ENCODE assay signal across 8 cellular contexts in genomic region chr17:57422574-57423164, GRCh38.
DNase-seq lines count a peak whose midpoint lies in the region; ATAC-seq and TF ChIP-seq lines count a peak whose summit lies in the region.

No MANE protein-coding gene starts in this region.

- H3K27me3 ChIP-seq in right atrium auricular region, result no peaks in the 10 kb centered on the region

- no peak for TF ChIP-seq CTCF in right atrium auricular region (IDR thresholded peaks at IDR 0.05)

- ATAC-seq in GM18519 (IDR thresholded peaks at IDR 0.05; ENCODE audit: low FRiP score, unreplicated experiment), result peak; percentile 65
- ATAC-seq in HG02588 (IDR thresholded peaks at IDR 0.05; ENCODE audit: unreplicated experiment), result peak; percentile 81

- H3K27ac ChIP-seq in right atrium auricular region, result peak overlapping the region; percentile 2 to 38

- DNase-seq in NOMO-1 treated with DMSO at 0.1 percent for 48 hours (lab: John Stamatoyannopoulos, UW; ENCODE audit: unreplicated experiment) (peak; percentile 87), right atrium auricular region (ENCODE audit: low spot score) (no peak), T-helper 9 cell (no peak), superior temporal gyrus (ENCODE audit: extremely low spot score) (no peak), HK-2 (ENCODE audit: unreplicated experiment) (no peak)
- DNase-seq in stimulated activated CD4-positive, alpha-beta T cell treated with anti-CD3 and anti-CD28 coated beads, Interleukin-4, amount 100 ng/mL, for 4 hours, result no peak

- H3K9me3 ChIP-seq in right atrium auricular region, result no peaks in the 10 kb centered on the region

- H3K4me1 ChIP-seq in right atrium auricular region, result peaks cover 0 to 15% of the 10 kb centered on the region in 2 donors

- H3K36me3 ChIP-seq in right atrium auricular region, result no peaks in the 10 kb centered on the region

- H3K4me3 ChIP-seq in right atrium auricular region, result no peak overlapping the region
